Comparison of ENCODE assay signal across 24 cellular contexts in genomic region chr14:58129208-58129607, GRCh38. TPM values are rescaled to one million over a fixed set of nuclear protein-coding genes. Genes with fewer than 3 reads are reported as not detected.
DNase-seq lines count a peak whose midpoint lies in the region; ATAC-seq, FAIRE-seq and TF ChIP-seq lines count a peak whose summit lies in the region.
"Had no signal": no experiment of that assay in that cellular context is flagged by ENCODE, and none has a peak within 500 bp of the region (broad histone marks: within the 10 kb centered on the region; RNA-seq: fewer than 3 reads in every experiment).

No MANE protein-coding gene starts in this region.

- no peaks in the 10 kb centered on the region for H3K79me2 ChIP-seq in GM23248 (ENCODE audit: insufficient read depth)
- H3K79me2 ChIP-seq in keratinocyte (ENCODE audit: control insufficient read depth, insufficient read depth, low read length) = no peaks in the 10 kb centered on the region

- ATAC-seq in GM21825 (IDR thresholded peaks at IDR 0.05; ENCODE audit: unreplicated experiment) (no peak), left ventricle myocardium superior (no peak), GM19395 (IDR thresholded peaks at IDR 0.05; ENCODE audit: unreplicated experiment) (no peak)
- ATAC-seq: effector memory CD8-positive, alpha-beta T cell; stimulated activated naive CD8-positive, alpha-beta T cell treated with anti-CD3 and anti-CD28 coated beads, Interleukin-15, amount 100 ng/mL, for 72 hours had no signal

- DNase-seq in AG10803 (ENCODE audit: low read depth) = no peak
- DNase-seq in GM23248 = peak; percentile 12
- no peak for DNase-seq in astrocyte of the spinal cord (ENCODE audit: low read depth, low spot score)
- DNase-seq in keratinocyte (ENCODE audit: low read depth, low spot score) = no peak
- no peak for DNase-seq in left ventricle myocardium superior
- DNase-seq in activated effector memory CD4-positive, alpha-beta T cell treated with Interleukin-2 at 50 U/mL for 16 hours = no peak
- DNase-seq: activated CD4-positive, alpha-beta T cell treated with anti-CD3 and anti-CD28 coated beads, Interleukin-2, amount 50 U/mL, for 48 hours; activated naive CD4-positive, alpha-beta T cell; activated T-cell treated with anti-CD3 and anti-CD28 coated beads for 4 hours; effector memory CD8-positive, alpha-beta T cell; hippocampal formation; MV-4-11; NCI-H1930; Right ventricle myocardium superior; stimulated activated CD4-positive, alpha-beta T cell treated with anti-CD3 and anti-CD28 coated beads, Interleukin-2, amount 100 ng/mL, for 24 hours; stimulated activated naive CD8-positive, alpha-beta T cell treated with anti-CD3 and anti-CD28 coated beads, Interleukin-15, amount 100 ng/mL, for 72 hours; upper lobe of left lung had no signal

- WGBS in GM23248 (ENCODE audit: low coverage in 1 of 2, low lambda C conversion rate in 2 of 2, missing lambda C conversion rate in 2 of 2), 2 experiments = 95% methylated on average over 4 of the region's 4 CpGs

- H3K9me2 ChIP-seq in GM23248 (ENCODE audit: insufficient read depth) = no peaks in the 10 kb centered on the region

- peaks cover 13% of the 10 kb centered on the region; the same call in 1 of the 2 replicates for H3F3A ChIP-seq in GM23248 (ENCODE audit: insufficient read depth)

- H3K4me2 ChIP-seq in GM23248 (ENCODE audit: unreplicated experiment) (no peak overlapping the region), keratinocyte (ENCODE audit: control insufficient read depth, extremely low read depth, insufficient read depth, low read depth, low read length) (no peak overlapping the region)
- H3K4me2 ChIP-seq: BLaER1 treated with 17β-estradiol and CSF1 and Interleukin-3, amounts not matched to agents 10 nM and 100 nM had no signal

- H3K27ac ChIP-seq in GM23248 = no peak overlapping the region
- no peak overlapping the region for H3K27ac ChIP-seq in keratinocyte (ENCODE audit: control insufficient read depth, insufficient read depth, low read length)
- H3K27ac ChIP-seq: BLaER1 treated with 17β-estradiol and CSF1 and Interleukin-3, amounts not matched to agents 10 nM and 100 nM; HL-60; parathyroid adenoma; upper lobe of left lung had no signal

- dilution Hi-C loops in keratinocyte (cut with MboI; ENCODE audit: extremely low pct_ligation_motif_present, low sequenced_read_pairs) = no loop called here

- peak; percentile 17 for FAIRE-seq in keratinocyte (lab: Jason Lieb, UNC)
- FAIRE-seq: islet of Langerhans had no signal

- no peak overlapping the region for H3K9ac ChIP-seq in GM23248
- no peak overlapping the region for H3K9ac ChIP-seq in keratinocyte (ENCODE audit: control insufficient read depth, extremely low read depth, insufficient read depth, low read length)
- H3K9ac ChIP-seq: BLaER1 treated with 17β-estradiol and CSF1 and Interleukin-3, amounts not matched to agents 10 nM and 100 nM; parathyroid adenoma had no signal

- no peaks in the 10 kb centered on the region for H3K27me3 ChIP-seq in GM23248 (replicated peaks; ENCODE audit: insufficient read depth)
- no peaks in the 10 kb centered on the region for H3K27me3 ChIP-seq in keratinocyte (ENCODE audit: control insufficient read depth, extremely low read depth, insufficient read depth, low read length)
- H3K27me3 ChIP-seq: BLaER1 treated with 17β-estradiol and CSF1 and Interleukin-3, amounts not matched to agents 10 nM and 100 nM; upper lobe of left lung had no signal

- H3K9me3 ChIP-seq in GM23248 (ENCODE audit: low read depth) (no peaks in the 10 kb centered on the region), keratinocyte (ENCODE audit: control insufficient read depth, low read depth, low read length) (no peaks in the 10 kb centered on the region)

- in situ Hi-C loops in GM23248 (cut with MboI) = no loop called here
- in situ Hi-C loops in astrocyte of the spinal cord (cut with HindIII; ENCODE audit: low sequenced_read_pairs) = no loop called here

- no peaks in the 10 kb centered on the region for H3K9me1 ChIP-seq in keratinocyte (ENCODE audit: control insufficient read depth, extremely low read depth, insufficient read depth, low read length)

- H3K4me1 ChIP-seq in GM23248 (ENCODE audit: insufficient read depth) = peaks cover 18% of the 10 kb centered on the region
- H3K4me1 ChIP-seq in keratinocyte (ENCODE audit: control insufficient read depth, extremely low read depth, insufficient read depth, low read length) = no peaks in the 10 kb centered on the region
- H3K4me1 ChIP-seq: BLaER1 treated with 17β-estradiol and CSF1 and Interleukin-3, amounts not matched to agents 10 nM and 100 nM; parathyroid adenoma; upper lobe of left lung had no signal

- H4K20me1 ChIP-seq in GM23248 (ENCODE audit: insufficient read depth) = no peaks in the 10 kb centered on the region
- no peaks in the 10 kb centered on the region for H4K20me1 ChIP-seq in keratinocyte (ENCODE audit: control insufficient read depth, extremely low read depth, insufficient read depth, low read length)
- H4K20me1 ChIP-seq: BLaER1 treated with 17β-estradiol and CSF1 and Interleukin-3, amounts not matched to agents 10 nM and 100 nM had no signal

- TF ChIP-seq CTCF in AG10803 (conservative IDR thresholded peaks at IDR 0.05; ENCODE audit: low read length) (peak; percentile 3; the same call in 1 of the 2 replicates), astrocyte of the spinal cord (IDR thresholded peaks at IDR 0.05; ENCODE audit: low read depth, low read length) (peak; percentile 8), keratinocyte (optimal IDR thresholded peaks at IDR 0.05 in 1 of 3, IDR thresholded peaks at IDR 0.05 in 1 of 3, conservative IDR thresholded peaks at IDR 0.05 in 1 of 3; ENCODE audit: extremely low read depth in 1 of 3, insufficient read depth in 2 of 3, low read length in 3 of 3) (peak in 1 of 3 experiments; percentile 11)

- H3K36me3 ChIP-seq in GM23248 (ENCODE audit: low read depth) (no peaks in the 10 kb centered on the region), keratinocyte (ENCODE audit: control insufficient read depth in 2 of 2, extremely low read depth in 1 of 2, insufficient read depth in 2 of 2, low read length in 2 of 2) (no peaks in the 10 kb centered on the region)
- H3K36me3 ChIP-seq: upper lobe of left lung had no signal

- no peak overlapping the region for H3K4me3 ChIP-seq in AG10803 (ENCODE audit: low read length)
- H3K4me3 ChIP-seq in GM23248 = no peak overlapping the region
- H3K4me3 ChIP-seq in astrocyte of the spinal cord (ENCODE audit: low read depth, low read length) = no peak overlapping the region
- H3K4me3 ChIP-seq in keratinocyte (ENCODE audit: control insufficient read depth in 2 of 3, extremely low read depth in 1 of 3, insufficient read depth in 2 of 3, low read depth in 1 of 3, low read length in 3 of 3) = no peak overlapping the region
- H3K4me3 ChIP-seq: BLaER1 treated with 17β-estradiol and CSF1 and Interleukin-3, amounts not matched to agents 10 nM and 100 nM; lung; upper lobe of left lung had no signal

- intact Hi-C loops in left ventricle myocardium superior (cut with micrococcal nuclease) = no loop called here

- H2AFZ ChIP-seq in GM23248 (no peak overlapping the region), keratinocyte (ENCODE audit: control insufficient read depth, low read length) (no peak overlapping the region)
- H2AFZ ChIP-seq: parathyroid adenoma had no signal

RNA-seq across cellular contexts. Expression of gene ARMH4, which starts 22.8 kb away (rescaled TPM):
- total RNA-seq in GM23248 (2014; rRNA removed; shearing (Covaris generic)) = 2.9 and 3.3 TPM in 2 replicates
- 6.5 and 8.7 TPM in 2 replicates for polyA plus RNA-seq in GM23248 (2016; fragmentation: Nextera tagmentation; extraction: Ambion mirVana)
- 0.55 to 0.57 TPM (median 0.56 TPM) in 3 replicates for polyA plus RNA-seq in keratinocyte
- polyA plus RNA-seq in keratinocyte (2011; ENCODE audit: low read depth) = 0.29 TPM
- 0.15 and 0.16 TPM in 2 replicates for polyA plus RNA-seq in keratinocyte (2011; cell fraction: cytosol; rRNA removed)
- polyA plus RNA-seq in keratinocyte (2011; cell fraction: nucleus; rRNA removed) = 0.64 and 1.0 TPM in 2 replicates
- polyA plus RNA-seq in keratinocyte (2012; ENCODE audit: low replicate concordance) = 0.14 and 0.55 TPM in 2 replicates
- polyA minus RNA-seq in keratinocyte = 0.49 to 1.3 TPM (median 0.75 TPM) in 3 replicates
- polyA minus RNA-seq in keratinocyte (2011; cell fraction: cytosol; rRNA and poly(A)+ RNA removed) = not detected
- polyA minus RNA-seq in keratinocyte (2011; cell fraction: nucleus; rRNA and poly(A)+ RNA removed) = 21.2 and 24.5 TPM in 2 replicates
- 8.4 TPM for total RNA-seq in left ventricle myocardium superior
